8 cellular contexts compared by ENCODE assay signal in genomic region chr6:46011241-46012085, GRCh38. TPM values are rescaled to one million over a fixed set of nuclear protein-coding genes. Genes with fewer than 3 reads are reported as not detected.
DNase-seq lines count a peak whose midpoint lies in the region; ATAC-seq and TF ChIP-seq lines count a peak whose summit lies in the region.

No MANE protein-coding gene starts in this region.

- no peaks in the 10 kb centered on the region for H3K27me3 ChIP-seq in ovary

- H3K27me3 Mint-ChIP-seq in T-cell: peaks cover 0 to 1% of the 10 kb centered on the region in 2 donors

- ATAC-seq in HG02763 (IDR thresholded peaks at IDR 0.05; ENCODE audit: unreplicated experiment) (peak; percentile 96), T-cell (replicated peaks in 1 of 4) (peak; percentile 88 to 89 (median 88))

- intact Hi-C loops in ovary (cut with DNase I): no loop called here

- WGBS in ovary, 3 donors: 73 to 83% (median 75%) methylated on average over 7 of the region's 7 CpGs

- no peaks in the 10 kb centered on the region for H3K9me3 ChIP-seq in ovary

- H3K4me3 Mint-ChIP-seq in T-cell: peak overlapping the region; percentile 64 to 71 (median 67)

- TF ChIP-seq POLR2A in ovary (IDR thresholded peaks at IDR 0.05): no peak

- H3K4me1 Mint-ChIP-seq in T-cell: peaks cover 54 to 69% (median 60%) of the 10 kb centered on the region in 3 donors

- no peaks in the 10 kb centered on the region for H3K36me3 ChIP-seq in ovary

- in situ Hi-C loops in GM13977 (cut with MboI; ENCODE audit: low pct_unique_long_range_greater_than_20kb, low sequenced_read_pairs, unreplicated experiment): no loop called here

- peaks cover 4% of the 10 kb centered on the region for H3K4me1 ChIP-seq in ovary (ENCODE audit: insufficient read depth)

- no peaks in the 10 kb centered on the region for H3K9me3 Mint-ChIP-seq in T-cell

- H3K27ac ChIP-seq in ovary: no peak overlapping the region

- no peak for TF ChIP-seq EP300 in ovary (IDR thresholded peaks at IDR 0.05)

- peaks cover 11% of the 10 kb centered on the region for H3K36me3 Mint-ChIP-seq in T-cell

- no peak overlapping the region for H3K4me3 ChIP-seq in ovary

- peak overlapping the region; percentile 96 to 97 for H3K27ac Mint-ChIP-seq in T-cell

- CTCF ChIA-PET in T-cell (lab: Charles Lee): interaction anchor here in 1 of 2 donors (1.2 to 1.9 kb wide), 3 partner anchors 29 to 118 kb away, joined by 4 to 10 read pairs (median 6); partner anchors contain the start of gene ENPP4

- POLR2A ChIA-PET in T-cell (lab: Charles Lee): interaction anchor here in 1 of 2 donors (0.5 kb wide), 1 partner anchor 17 kb away, joined by 3 read pairs; no protein-coding TSS in a partner anchor

- DNase-seq in GM13977 (ENCODE audit: low spot score) (peak; percentile 82), T-cell (peak; percentile 22 to 74 (median 57)), inferior parietal cortex (ENCODE audit: extremely low spot score) (no peak), DMS79 treated with DMSO at 0.1 percent for 48 hours (lab: John Stamatoyannopoulos, UW) (no peak), ovary (no peak)
- peak; percentile 84 for DNase-seq in central memory CD4-positive, alpha-beta T cell
- peak in 2 of 3 donors; percentile 37 to 51 for DNase-seq in stimulated activated CD4-positive, alpha-beta T cell treated with anti-CD3 and anti-CD28 coated beads, Interleukin-12 subunit alpha, Interleukin-12 subunit beta, amount 100 ng/mL, for 48 hours (ENCODE audit: low read depth in 2 of 3, low spot score in 1 of 3)

- TF ChIP-seq CTCF in GM13977 (IDR thresholded peaks at IDR 0.05; ENCODE audit: extremely low read depth, insufficient read depth, missing control alignments) (no peak), ovary (IDR thresholded peaks at IDR 0.05) (no peak)

RNA-seq across cellular contexts. Expression of gene CLIC5, which starts 4.2 kb away (rescaled TPM):
- total RNA-seq in T-cell (10 to 100 TPM in 1 of 5 donors, 1 to 10 TPM in 4; 3.8 to 17.8 (median 7.1) TPM), ovary (10 to 100 TPM in 1 of 7 donors, 1 to 10 TPM in 3, under 1 TPM in 3; 0.58 to 20.2 (median 2.0) TPM)
- 10 to 100 TPM in 1 of 2 donors, under 1 TPM in 1; 0.27 to 42.3 TPM for polyA plus RNA-seq in ovary

Comparison
In these comparisons a context has a peak if more than half of its experiments do, and no peak if none do; other contexts are left out.
1. DNase-seq: peak in GM13977 (single experiment), T-cell (34 of 34), central memory CD4-positive, alpha-beta T cell (single experiment) and stimulated activated CD4-positive, alpha-beta T cell treated with anti-CD3 and anti-CD28 coated beads, Interleukin-12 subunit alpha, Interleukin-12 subunit beta, amount 100 ng/mL, for 48 hours (2 of 3); none in inferior parietal cortex (single experiment), DMS79 treated with DMSO at 0.1 percent for 48 hours (single experiment) and ovary (0 of 5).